ENCODE assay signal across 11 cellular contexts in genomic region chr3:101963902-101964362, GRCh38.
DNase-seq lines count a peak whose midpoint lies in the region; ATAC-seq, FAIRE-seq and TF ChIP-seq lines count a peak whose summit lies in the region.
"Had no signal": no experiment of that assay in that cellular context is flagged by ENCODE, and none has a peak within 500 bp of the region (broad histone marks: within the 10 kb centered on the region; RNA-seq: fewer than 3 reads in every experiment).

No MANE protein-coding gene starts in this region.

- ATAC-seq in GM12878 (peak; percentile 33; the same call in 2 of the 3 replicates), body of pancreas (no peak)

- H3K4me3 ChIP-seq in GM12878: no peak overlapping the region
- H3K4me3 ChIP-seq in body of pancreas: no peak overlapping the region
- H3K4me3 ChIP-seq: stomach had no signal

- no peaks in the 10 kb centered on the region for H3K79me2 ChIP-seq in GM12878 (ENCODE audit: control insufficient read depth, insufficient read depth, low read length)

- TF ChIP-seq POLR2A in GM12878 (IDR thresholded peaks at IDR 0.05; ENCODE audit: low read depth, low read length) (no peak), body of pancreas (IDR thresholded peaks at IDR 0.05) (no peak)

- H2AFZ ChIP-seq in GM12878 (ENCODE audit: control insufficient read depth, low read depth, low read length): no peak overlapping the region

- TF ChIP-seq RAD21 in GM12878 (IDR thresholded peaks at IDR 0.05; ENCODE audit: insufficient read depth, low read depth, low read length): no peak

- H3K9me3 ChIP-seq in GM12878 (replicated peaks; ENCODE audit: control insufficient read depth, insufficient read depth, low read length): no peaks in the 10 kb centered on the region; the same call in 2 of the 3 replicates
- no peaks in the 10 kb centered on the region for H3K9me3 ChIP-seq in body of pancreas
- H3K9me3 ChIP-seq: stomach had no signal

- intact Hi-C loops in GM12878 (cut with micrococcal nuclease; ENCODE audit: unreplicated experiment): no loop called here
- intact Hi-C loops in body of pancreas (cut with DNase I): no loop called here

- POLR2A ChIA-PET in GM12878 (lab: Charles Lee): interaction anchor here (1.1 to 1.7 kb wide), 2 partner anchors 12 to 121 kb away, joined by 3 read pairs; no protein-coding TSS in a partner anchor

- H3K4me1 ChIP-seq in GM12878 (ENCODE audit: control insufficient read depth, insufficient read depth, low read length): no peaks in the 10 kb centered on the region
- H3K4me1 ChIP-seq in body of pancreas: no peaks in the 10 kb centered on the region
- H3K4me1 ChIP-seq: stomach had no signal

- H3K36me3 ChIP-seq in GM12878 (ENCODE audit: control insufficient read depth in 2 of 2, insufficient read depth in 2 of 2, low read length in 1 of 2): no peaks in the 10 kb centered on the region
- no peaks in the 10 kb centered on the region for H3K36me3 ChIP-seq in body of pancreas (replicated peaks in 1 of 2; ENCODE audit: insufficient read depth in 1 of 2, low read depth in 2 of 2)
- H3K36me3 ChIP-seq: stomach had no signal

- H4K20me1 ChIP-seq in GM12878 (ENCODE audit: control insufficient read depth, insufficient read depth): no peaks in the 10 kb centered on the region

- SMC1A ChIA-PET in GM12878 (lab: Charles Lee; ENCODE audit: uncharacterized antibody, unreplicated experiment): interaction anchor here (0.6 to 2.7 kb wide), 6 partner anchors 8 to 125 kb away, joined by 3 to 14 read pairs (median 5); no protein-coding TSS in a partner anchor

- H3K27ac ChIP-seq in GM12878 (ENCODE audit: control insufficient read depth, insufficient read depth): no peak overlapping the region
- H3K27ac ChIP-seq in body of pancreas: no peak overlapping the region
- H3K27ac ChIP-seq: HL-60, stomach had no signal

- in situ Hi-C loops in GM12878 (cut with MboI): no loop called here

- no peak for TF ChIP-seq CTCF in GM12878 (IDR thresholded peaks at IDR 0.05 in 2 of 3, conservative IDR thresholded peaks at IDR 0.05 in 1 of 3; ENCODE audit: control insufficient read depth in 2 of 3, extremely low read depth in 1 of 3, insufficient read depth in 1 of 3, low read depth in 3 of 3, low read length in 3 of 3)
- no peak for TF ChIP-seq CTCF in body of pancreas (IDR thresholded peaks at IDR 0.05)
- no peak for TF ChIP-seq CTCF in D721Med (IDR thresholded peaks at IDR 0.05; ENCODE audit: insufficient read depth, missing control alignments)

- no peak for TF ChIP-seq EP300 in GM12878 (IDR thresholded peaks at IDR 0.05; ENCODE audit: borderline replicate concordance in 1 of 2, control insufficient read depth in 1 of 2, low read depth in 2 of 2, low read length in 2 of 2)

- BruUV-seq in GM12878 (replicated peaks; lab: Mats Ljungman, UMichigan): no TSS peak

- RAD21 ChIA-PET in GM12878 (lab: Charles Lee; ENCODE audit: unreplicated experiment): interaction anchor here (1.2 to 1.6 kb wide), 3 partner anchors 9 to 112 kb away, joined by 3 to 4 read pairs (median 3); no protein-coding TSS in a partner anchor

- no peaks in the 10 kb centered on the region for H3K27me3 ChIP-seq in GM12878 (replicated peaks in 1 of 2; ENCODE audit: control insufficient read depth in 2 of 2, insufficient read depth in 2 of 2, low read length in 1 of 2)
- no peaks in the 10 kb centered on the region for H3K27me3 ChIP-seq in body of pancreas
- H3K27me3 ChIP-seq: stomach had no signal

- DNase-seq in EL (peak; percentile 39), MV-4-11 (lab: John Stamatoyannopoulos, UW) (peak; percentile 49), GM12878 (ENCODE audit: low read depth, low spot score) (no peak), retina (peak; percentile 4), body of pancreas (no peak), D721Med (ENCODE audit: insufficient read length, low spot score) (no peak), T-helper 9 cell (no peak), NCI-H2081 (lab: John Stamatoyannopoulos, UW) (no peak)
- DNase-seq: NCI-H2227 treated with DMSO at 0.1 percent for 48 hours, stomach had no signal

- 47% methylated on average over 3 of the region's 3 CpGs for WGBS in GM12878 (ENCODE audit: insufficient coverage, insufficient replicate concordance, low lambda C conversion rate, missing lambda C conversion rate)
- WGBS in body of pancreas, 2 donors: 71 to 78% methylated on average over 3 of the region's 3 CpGs

- no peak for FAIRE-seq in GM12878 (lab: Jason Lieb, UNC)
- no peak for FAIRE-seq in D721Med (lab: Jason Lieb, UNC)

- CTCF ChIA-PET in GM12878 (lab: Yijun Ruan, JAX): interaction anchor here (0.9 to 3.2 kb wide), 5 partner anchors 12 to 265 kb away, joined by 3 to 10 read pairs (median 4); no protein-coding TSS in a partner anchor

- no peak overlapping the region for H3K4me2 ChIP-seq in GM12878 (ENCODE audit: control insufficient read depth, insufficient read depth)

- no peak overlapping the region for H3K9ac ChIP-seq in GM12878 (ENCODE audit: control insufficient read depth, insufficient read depth, low read length)

TF ChIP-seq in GM12878, 131 proteins besides CTCF, POLR2A, EP300 and RAD21:
- no peak for TF ChIP-seq ZSCAN29 (IDR thresholded peaks at IDR 0.05)
- no peak for TF ChIP-seq ETV6 (conservative IDR thresholded peaks at IDR 0.05 in 1 of 2, IDR thresholded peaks at IDR 0.05 in 1 of 2; ENCODE audit: borderline replicate concordance in 1 of 2, low read depth in 1 of 2)
- TF ChIP-seq RB1 (IDR thresholded peaks at IDR 0.05; ENCODE audit: borderline replicate concordance): no peak
- no peak for TF ChIP-seq RBBP5 (conservative IDR thresholded peaks at IDR 0.05)
- TF ChIP-seq ELK1 (IDR thresholded peaks at IDR 0.05; ENCODE audit: low read depth, low read length): no peak
- no peak for TF ChIP-seq MXI1 (IDR thresholded peaks at IDR 0.05; ENCODE audit: low read depth, low read length)
- no peak for TF ChIP-seq SIX5 (IDR thresholded peaks at IDR 0.05; ENCODE audit: low read depth, low read length, severe bottlenecking)
- no peak for TF ChIP-seq ZNF274 (IDR thresholded peaks at IDR 0.05; ENCODE audit: insufficient read depth, insufficient read length)
- no peak for TF ChIP-seq REST (IDR thresholded peaks at IDR 0.05; ENCODE audit: low read depth, low read length)
- TF ChIP-seq SP1 (IDR thresholded peaks at IDR 0.05; ENCODE audit: low read depth, low read length): no peak
- no peak for TF ChIP-seq WRNIP1 (IDR thresholded peaks at IDR 0.05; ENCODE audit: borderline replicate concordance, low read depth, low read length)
- TF ChIP-seq ZZZ3 (IDR thresholded peaks at IDR 0.05; ENCODE audit: control insufficient read depth, insufficient read length, low read depth): no peak
- TF ChIP-seq HDAC6 (IDR thresholded peaks at IDR 0.05; ENCODE audit: unreplicated experiment): no peak
TF ChIP-seq in GM12878: peak in this region for 0.

Comparison
In these comparisons a context has a peak if more than half of its experiments do, and no peak if none do; other contexts are left out.
1. DNase-seq: peak in EL (single experiment), MV-4-11 (single experiment) and retina (single experiment); none in GM12878 (single experiment), body of pancreas (0 of 4), D721Med (single experiment), T-helper 9 cell (single experiment) and NCI-H2081 (0 of 2).